ENCODE assay signal across 3 cellular contexts in genomic region chr12:93106910-93107309, GRCh38.
TF ChIP-seq lines count a peak whose summit lies in the region.

No MANE protein-coding gene starts in this region.

TF ChIP-seq in HepG2, 621 proteins besides CTCF, POLR2A, EP300 and RAD21:
- no peak for TF ChIP-seq STAG1 (CRISPR knock-in tag; IDR thresholded peaks at IDR 0.05)
- TF ChIP-seq ZNF709 (CRISPR knock-in tag; IDR thresholded peaks at IDR 0.05): no peak
- TF ChIP-seq PRMT3 (CRISPR knock-in tag; IDR thresholded peaks at IDR 0.05; ENCODE audit: borderline replicate concordance, low read depth): no peak
- TF ChIP-seq PAF1 (CRISPR knock-in tag; IDR thresholded peaks at IDR 0.05): no peak
- TF ChIP-seq ZNF788 (CRISPR knock-in tag; IDR thresholded peaks at IDR 0.05; ENCODE audit: borderline replicate concordance): no peak
- TF ChIP-seq CCAR2 (optimal IDR thresholded peaks at IDR 0.05; ENCODE audit: low read depth, low read length): no peak
- TF ChIP-seq ZC3H13 (CRISPR knock-in tag; IDR thresholded peaks at IDR 0.05): no peak
- TF ChIP-seq REL (CRISPR knock-in tag; conservative IDR thresholded peaks at IDR 0.05): no peak
- no peak for TF ChIP-seq HNF1A (IDR thresholded peaks at IDR 0.05; ENCODE audit: low read depth)
- no peak for TF ChIP-seq HNF1A (CRISPR knock-in tag; IDR thresholded peaks at IDR 0.05; ENCODE audit: borderline replicate concordance)
- no peak for TF ChIP-seq PHF21A (CRISPR knock-in tag; IDR thresholded peaks at IDR 0.05)
- no peak for TF ChIP-seq ZNF468 (CRISPR knock-in tag; IDR thresholded peaks at IDR 0.05)
- TF ChIP-seq MYPOP (CRISPR knock-in tag; IDR thresholded peaks at IDR 0.05): no peak
- TF ChIP-seq CERS6 (CRISPR knock-in tag; IDR thresholded peaks at IDR 0.05): no peak
- TF ChIP-seq TCF7L2 (IDR thresholded peaks at IDR 0.05; ENCODE audit: low read depth, low read length): no peak
- no peak for TF ChIP-seq XBP1 (CRISPR knock-in tag; IDR thresholded peaks at IDR 0.05)
- no peak for TF ChIP-seq ZNF446 (CRISPR knock-in tag; IDR thresholded peaks at IDR 0.05)

TF ChIP-seq in IMR-90, 13 proteins besides CTCF, POLR2A, EP300 and RAD21:
- no peak for TF ChIP-seq MAFK (IDR thresholded peaks at IDR 0.05; ENCODE audit: low read depth, low read length)

TF ChIP-seq in GM12878, 131 proteins besides CTCF, POLR2A, EP300 and RAD21 (continues in another document):
- TF ChIP-seq E2F8 (IDR thresholded peaks at IDR 0.05; ENCODE audit: low read depth, partially characterized antibody) (no peak), ZNF592 (IDR thresholded peaks at IDR 0.05) (no peak), PKNOX1 (IDR thresholded peaks at IDR 0.05) (no peak), REST (IDR thresholded peaks at IDR 0.05; ENCODE audit: low read depth, low read length) (no peak), MTA3 (IDR thresholded peaks at IDR 0.05; ENCODE audit: borderline replicate concordance, low read length) (no peak), KDM1A (IDR thresholded peaks at IDR 0.05; ENCODE audit: borderline replicate concordance) (no peak), SREBF1 (IDR thresholded peaks at IDR 0.05; ENCODE audit: low read length) (no peak), CREM (IDR thresholded peaks at IDR 0.05; ENCODE audit: low read depth) (no peak), EED (IDR thresholded peaks at IDR 0.05; ENCODE audit: low read depth) (peak; percentile 70), RBBP5 (conservative IDR thresholded peaks at IDR 0.05) (no peak), HDGF (IDR thresholded peaks at IDR 0.05) (no peak), PAX8 (IDR thresholded peaks at IDR 0.05) (no peak), NFIC (IDR thresholded peaks at IDR 0.05; ENCODE audit: low read depth, low read length) (no peak), CHD4 (IDR thresholded peaks at IDR 0.05) (no peak), RELA (IDR thresholded peaks at IDR 0.05; ENCODE audit: borderline replicate concordance, partially characterized antibody) (no peak), RUNX3 (IDR thresholded peaks at IDR 0.05; ENCODE audit: low read length) (peak; percentile 77), MXI1 (IDR thresholded peaks at IDR 0.05; ENCODE audit: low read depth, low read length) (no peak), SMC3 (IDR thresholded peaks at IDR 0.05; ENCODE audit: borderline replicate concordance, low read length) (no peak), BRCA1 (IDR thresholded peaks at IDR 0.05; ENCODE audit: low read depth, low read length) (no peak), RAD51 (IDR thresholded peaks at IDR 0.05) (no peak), SUPT20H (IDR thresholded peaks at IDR 0.05; ENCODE audit: borderline replicate concordance, control insufficient read depth, low read depth, low read length) (no peak), IKZF2 (IDR thresholded peaks at IDR 0.05) (peak; percentile 42 to 72; a peak in 2 of 4 replicates), BMI1 (IDR thresholded peaks at IDR 0.05; ENCODE audit: borderline replicate concordance) (no peak), ATF2 (IDR thresholded peaks at IDR 0.05; ENCODE audit: low read length) (peak; percentile 71), NBN (IDR thresholded peaks at IDR 0.05) (no peak), LARP7 (IDR thresholded peaks at IDR 0.05) (no peak), EZH2 (IDR thresholded peaks at IDR 0.05; ENCODE audit: borderline replicate concordance, control insufficient read depth, low read depth, low read length) (no peak), NRF1 (conservative IDR thresholded peaks at IDR 0.05; ENCODE audit: low read depth, low read length) (no peak), NR2C1 (IDR thresholded peaks at IDR 0.05) (no peak), TCF12 (IDR thresholded peaks at IDR 0.05; ENCODE audit: low read depth, low read length) (no peak), ESRRA (IDR thresholded peaks at IDR 0.05; ENCODE audit: low read length) (no peak), USF1 (IDR thresholded peaks at IDR 0.05; ENCODE audit: borderline replicate concordance, extremely low read length, insufficient read depth, low read depth, low read length) (no peak), MYB (IDR thresholded peaks at IDR 0.05; ENCODE audit: borderline replicate concordance, low read depth, low read length) (no peak), RCOR1 (conservative IDR thresholded peaks at IDR 0.05; ENCODE audit: low read depth, low read length) (no peak), ZBED1 (IDR thresholded peaks at IDR 0.05; ENCODE audit: borderline replicate concordance) (no peak), DPF2 (IDR thresholded peaks at IDR 0.05) (no peak), SREBF2 (IDR thresholded peaks at IDR 0.05; ENCODE audit: low read length) (no peak), SMARCA5 (IDR thresholded peaks at IDR 0.05) (no peak), SUZ12 (IDR thresholded peaks at IDR 0.05; ENCODE audit: unreplicated experiment) (no peak), RELB (IDR thresholded peaks at IDR 0.05; ENCODE audit: low read depth) (peak; percentile 35; the same call in 1 of the 2 replicates), POLR2AphosphoS5 (IDR thresholded peaks at IDR 0.05; ENCODE audit: low read length) (no peak), TAF1 (IDR thresholded peaks at IDR 0.05; ENCODE audit: borderline replicate concordance, low read depth, low read length) (no peak), NR2F1 (conservative IDR thresholded peaks at IDR 0.05) (no peak)
